ENCODE assay signal across 8 cellular contexts in genomic region chr4:97987019-97987648, GRCh38.
DNase-seq lines count a peak whose midpoint lies in the region; ATAC-seq and TF ChIP-seq lines count a peak whose summit lies in the region.

No MANE protein-coding gene starts in this region.

- no peaks in the 10 kb centered on the region for H3K36me3 ChIP-seq in WERI-Rb-1

- peak; percentile 66 for ATAC-seq in left lobe of liver
- ATAC-seq in HG02678 (IDR thresholded peaks at IDR 0.05; ENCODE audit: unreplicated experiment) = no peak
- no peak for ATAC-seq in HG02970 (IDR thresholded peaks at IDR 0.05; ENCODE audit: low FRiP score, unreplicated experiment)

- DNase-seq in DMS53 treated with DMSO at 0.1 percent for 48 hours (lab: John Stamatoyannopoulos, UW; ENCODE audit: unreplicated experiment) (peak; percentile 45), LNCaP clone FGC (ENCODE audit: low read depth) (peak; percentile 28), WERI-Rb-1 (no peak), left lobe of liver (ENCODE audit: low spot score) (no peak), lower leg skin (ENCODE audit: low spot score in 2 of 2) (no peak), NK-92 (lab: John Stamatoyannopoulos, UW; ENCODE audit: unreplicated experiment) (no peak)

- intact Hi-C loops in lower leg skin (cut with DNase I; ENCODE audit: low total_unique reads) = no loop called here

- no peaks in the 10 kb centered on the region for H3K27me3 ChIP-seq in WERI-Rb-1 (ENCODE audit: insufficient read depth, low read depth, severe bottlenecking)

- H3K4me3 ChIP-seq in LNCaP clone FGC (ENCODE audit: low read depth, low read length) = no peak overlapping the region
- H3K4me3 ChIP-seq in WERI-Rb-1 (ENCODE audit: low read depth, low read length) = no peak overlapping the region
- no peak overlapping the region for H3K4me3 ChIP-seq in lower leg skin (ENCODE audit: low read depth, poor library complexity, severe bottlenecking)

- H3K9me3 ChIP-seq in WERI-Rb-1 (ENCODE audit: severe bottlenecking) = no peaks in the 10 kb centered on the region

- peak; percentile 64 for TF ChIP-seq CTCF in LNCaP clone FGC (IDR thresholded peaks at IDR 0.05; ENCODE audit: control insufficient read depth, extremely low read depth, insufficient read depth)
- peak; percentile 48 for TF ChIP-seq CTCF in WERI-Rb-1 (IDR thresholded peaks at IDR 0.05; ENCODE audit: low read depth, low read length)
- TF ChIP-seq CTCF in lower leg skin (IDR thresholded peaks at IDR 0.05) = no peak

- WGBS in lower leg skin, 2 donors = 37 to 43% methylated on average over 2 of the region's 2 CpGs

- no peak for TF ChIP-seq POLR2A in lower leg skin (IDR thresholded peaks at IDR 0.05)

- no peak overlapping the region for H3K27ac ChIP-seq in WERI-Rb-1

Comparison
In these comparisons a context has a peak if more than half of its experiments do, and no peak if none do; other contexts are left out.
1. DNase-seq: peak in DMS53 treated with DMSO at 0.1 percent for 48 hours (single experiment) and LNCaP clone FGC (single experiment); none in WERI-Rb-1 (single experiment), left lobe of liver (single experiment), lower leg skin (0 of 2) and NK-92 (single experiment).
2. CTCF ChIP-seq: peak in LNCaP clone FGC (single experiment) and WERI-Rb-1 (single experiment); none in lower leg skin (0 of 3).